ENCODE assay signal across 1 cellular context in the genomic region with DNA sequence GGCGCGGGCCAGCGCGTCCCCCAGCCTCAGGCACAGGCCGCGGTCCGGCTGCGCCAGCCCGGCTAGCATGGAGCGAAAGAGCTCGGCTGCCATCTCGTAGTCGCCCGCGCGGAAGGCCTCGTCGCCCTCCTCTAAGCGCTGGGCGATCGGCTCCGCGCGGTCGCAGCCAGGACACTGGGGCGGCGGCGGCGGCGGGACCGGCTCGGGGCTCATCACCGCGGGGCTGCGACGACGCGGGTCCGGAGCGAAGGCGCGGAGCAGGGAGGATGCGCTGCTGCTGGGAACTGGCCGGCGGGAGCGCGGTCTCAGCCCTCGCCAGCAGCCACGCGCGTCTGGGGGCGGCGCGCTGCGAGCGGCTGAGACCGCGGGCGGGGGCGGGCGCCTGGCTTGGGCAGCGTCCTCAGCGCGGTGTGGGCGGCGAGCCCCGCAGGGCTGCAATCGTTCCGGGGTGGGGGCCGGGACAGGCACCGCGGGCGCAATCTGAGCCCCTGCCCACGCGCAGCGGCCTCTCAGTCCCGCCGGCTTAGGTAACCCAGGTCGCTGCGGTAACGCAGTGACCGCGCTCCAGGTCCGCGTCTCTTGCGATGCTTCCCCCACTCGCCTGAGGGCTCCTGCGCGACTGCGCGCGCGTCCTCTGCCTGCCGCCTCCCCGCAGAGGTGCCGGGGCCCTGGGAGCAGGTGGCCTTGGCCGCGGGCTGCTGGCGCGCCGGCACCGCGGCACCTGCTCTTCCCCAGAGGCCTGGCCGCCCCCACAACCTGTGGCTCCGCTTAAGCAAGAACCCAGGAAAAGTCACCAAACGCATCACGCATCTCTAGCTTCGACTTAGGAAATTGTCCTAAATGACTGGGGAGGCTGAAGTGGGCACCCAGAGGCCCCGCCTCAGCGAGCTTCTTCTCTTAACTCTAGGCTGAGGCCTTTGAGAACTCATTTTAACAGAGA.
TF ChIP-seq lines count a peak whose summit lies in the region.

A gene (minus strand): TSS at position 621 of the 940 bp plus-strand sequence. CDS start 408 bp downstream, at position 213.

TF ChIP-seq in WTC11, 78 proteins besides CTCF, POLR2A, EP300 and RAD21 (continued from another document):
- TF ChIP-seq JUN (CRISPR knock-in tag; IDR thresholded peaks at IDR 0.05) (no peak), CREM (CRISPR knock-in tag; IDR thresholded peaks at IDR 0.05) (no peak), ZNF219 (CRISPR knock-in tag; IDR thresholded peaks at IDR 0.05; ENCODE audit: borderline replicate concordance) (no peak)
- TF ChIP-seq, protein P1, sequence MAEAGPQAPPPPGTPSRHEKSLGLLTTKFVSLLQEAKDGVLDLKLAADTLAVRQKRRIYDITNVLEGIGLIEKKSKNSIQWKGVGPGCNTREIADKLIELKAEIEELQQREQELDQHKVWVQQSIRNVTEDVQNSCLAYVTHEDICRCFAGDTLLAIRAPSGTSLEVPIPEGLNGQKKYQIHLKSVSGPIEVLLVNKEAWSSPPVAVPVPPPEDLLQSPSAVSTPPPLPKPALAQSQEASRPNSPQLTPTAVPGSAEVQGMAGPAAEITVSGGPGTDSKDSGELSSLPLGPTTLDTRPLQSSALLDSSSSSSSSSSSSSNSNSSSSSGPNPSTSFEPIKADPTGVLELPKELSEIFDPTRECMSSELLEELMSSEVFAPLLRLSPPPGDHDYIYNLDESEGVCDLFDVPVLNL (CRISPR knock-in tag; IDR thresholded peaks at IDR 0.05; ENCODE audit: borderline replicate concordance, low read depth): no peak
